8 cellular contexts compared by ENCODE assay signal in genomic region chr5:142717582-142718215, GRCh38. TPM values are rescaled to one million over a fixed set of nuclear protein-coding genes. Genes with fewer than 3 reads are reported as not detected.
DNase-seq lines count a peak whose midpoint lies in the region; ATAC-seq and TF ChIP-seq lines count a peak whose summit lies in the region.

No MANE protein-coding gene starts in this region.

- no peaks in the 10 kb centered on the region for H3K27me3 ChIP-seq in prostate gland (replicated peaks; ENCODE audit: insufficient read depth)

- H3K36me3 ChIP-seq in prostate gland: no peaks in the 10 kb centered on the region

- no peaks in the 10 kb centered on the region for H3K4me1 ChIP-seq in prostate gland (replicated peaks)

- in situ Hi-C loops in KBM-7 (cut with MboI; ENCODE audit: low pct_unique_long_range_greater_than_20kb, low sequenced_read_pairs): no loop called here

- ATAC-seq in GM21447 (IDR thresholded peaks at IDR 0.05; ENCODE audit: unreplicated experiment) (no peak), GM21723 (IDR thresholded peaks at IDR 0.05; ENCODE audit: unreplicated experiment) (no peak)
- ATAC-seq in activated CD4-positive, CD25-positive, alpha-beta regulatory T cell treated with anti-CD3 and anti-CD28 coated beads, Interleukin-2, amount 50 U/mL, for 24 hours: no peak

- TF ChIP-seq CTCF in fibroblast of the aortic adventitia (IDR thresholded peaks at IDR 0.05; ENCODE audit: insufficient read depth, low read length): peak; percentile 84
- peak in 3 of 4 experiments; percentile 46 to 80 (median 80) for TF ChIP-seq CTCF in prostate gland (IDR thresholded peaks at IDR 0.05)

- H3K4me3 ChIP-seq in fibroblast of the aortic adventitia (ENCODE audit: low read depth, low read length) (no peak overlapping the region), prostate gland (no peak overlapping the region)

- WGBS in prostate gland: 66% methylated on average over 11 of the region's 11 CpGs

- DNase-seq in ELF-1 (ENCODE audit: low read depth, low spot score) (peak; percentile 41), KBM-7 (peak; percentile 38), SK-N-DZ (ENCODE audit: low spot score) (peak; percentile 71), fibroblast of the aortic adventitia (ENCODE audit: low read depth) (peak; percentile 85), prostate gland (ENCODE audit: low spot score) (peak; percentile 21)

- no peak for TF ChIP-seq POLR2A in prostate gland (IDR thresholded peaks at IDR 0.05)

- H3K9me3 ChIP-seq in prostate gland: no peaks in the 10 kb centered on the region

- intact Hi-C loops in prostate gland (cut with DNase I): loop anchor here (2.0 to 5.0 kb wide), 3 partner anchors 55 to 163 kb away; partner anchors contain the start of gene ARHGAP26

- no peak overlapping the region for H3K27ac ChIP-seq in prostate gland

RNA-seq across cellular contexts. Expression of gene FGF1, which starts 31.8 kb away (rescaled TPM):
- not detected in 2 replicates for polyA plus RNA-seq in SK-N-DZ (2014; cell fraction: cytosol; rRNA removed)
- not detected in 2 replicates for polyA plus RNA-seq in SK-N-DZ (2014; cell fraction: nucleus; rRNA removed)
- 1.2 and 3.4 TPM in 2 replicates for total RNA-seq in fibroblast of the aortic adventitia (ENCODE audit: low replicate concordance)
- 1 to 10 TPM; 2.0 to 9.4 TPM for total RNA-seq in prostate gland

RNA-seq across cellular contexts. Expression of gene ARHGAP26, which starts 52.5 kb away (rescaled TPM):
- 1.8 and 2.2 TPM in 2 replicates for polyA plus RNA-seq in SK-N-DZ (2014; cell fraction: cytosol; rRNA removed)
- 3.5 and 10.5 TPM in 2 replicates for polyA plus RNA-seq in SK-N-DZ (2014; cell fraction: nucleus; rRNA removed)
- 9.0 and 15.2 TPM in 2 replicates for total RNA-seq in fibroblast of the aortic adventitia (ENCODE audit: low replicate concordance)
- 10 to 100 TPM; 11.7 to 39.8 TPM for total RNA-seq in prostate gland

Comparison
In these comparisons a context has a peak if more than half of its experiments do, and no peak if none do; other contexts are left out.
1. DNase-seq: peak in every context shown above with its lines; median percentile 85 in fibroblast of the aortic adventitia; 71 in SK-N-DZ; 41 in ELF-1; 38 in KBM-7; 21 in prostate gland.